23 cellular contexts compared by ENCODE assay signal in genomic region chr17:44633998-44634397, GRCh38. TPM values are rescaled to one million over a fixed set of nuclear protein-coding genes. Genes with fewer than 3 reads are reported as not detected.
DNase-seq lines count a peak whose midpoint lies in the region; ATAC-seq and TF ChIP-seq lines count a peak whose summit lies in the region.
"Had no signal": no experiment of that assay in that cellular context is flagged by ENCODE, and none has a peak within 500 bp of the region (broad histone marks: within the 10 kb centered on the region; RNA-seq: fewer than 3 reads in every experiment).

No MANE protein-coding gene starts in this region.

- H3K27ac Mint-ChIP-seq in GM23338 (no peak overlapping the region), WTC11 (no peak overlapping the region)
- H3K27ac Mint-ChIP-seq: CD14-positive monocyte; CD4-positive, alpha-beta T cell; CD8-positive, alpha-beta memory T cell; HFFc6 had no signal

- 0 out of 3 replicates have a peak, but pooled peaks cover under 1% of the 10 kb centered on the region for H3K9me3 Mint-ChIP-seq in GM23338
- H3K9me3 Mint-ChIP-seq in WTC11: no peaks in the 10 kb centered on the region
- H3K9me3 Mint-ChIP-seq: CD4-positive, alpha-beta T cell; CD8-positive, alpha-beta memory T cell; HFFc6 had no signal

- H3K4me3 ChIP-seq in GM23338: no peak overlapping the region
- H3K4me3 ChIP-seq in testis: no peak overlapping the region
- H3K4me3 ChIP-seq: A549; BLaER1 treated with 17β-estradiol and CSF1 and Interleukin-3, amounts not matched to agents 10 nM and 100 nM had no signal

- no peaks in the 10 kb centered on the region for H3K79me2 ChIP-seq in GM23338 (replicated peaks; ENCODE audit: insufficient read depth)

- no peaks in the 10 kb centered on the region for H3K9me3 ChIP-seq in testis
- H3K9me3 ChIP-seq: A549; BE2C; BLaER1 treated with 17β-estradiol and CSF1 and Interleukin-3, amounts not matched to agents 10 nM and 100 nM had no signal

- H3K4me3 Mint-ChIP-seq in GM23338: no peak overlapping the region
- H3K4me3 Mint-ChIP-seq in WTC11: no peak overlapping the region
- H3K4me3 Mint-ChIP-seq: CD14-positive monocyte; CD4-positive, alpha-beta T cell; CD8-positive, alpha-beta memory T cell; HFFc6 had no signal

- intact Hi-C loops in testis (cut with DNase I; ENCODE audit: low total_unique reads): no loop called here

- H3K36me3 Mint-ChIP-seq in GM23338 (ENCODE audit: low read depth) (no peaks in the 10 kb centered on the region), WTC11 (no peaks in the 10 kb centered on the region)
- H3K36me3 Mint-ChIP-seq: CD14-positive monocyte; CD8-positive, alpha-beta memory T cell had no signal

- no peak overlapping the region for H3K4me2 ChIP-seq in GM23338
- H3K4me2 ChIP-seq: A549; BLaER1 treated with 17β-estradiol and CSF1 and Interleukin-3, amounts not matched to agents 10 nM and 100 nM had no signal

- no peak overlapping the region for H2AFZ ChIP-seq in GM23338

- peaks cover 3% of the 10 kb centered on the region; the same call in 1 of the 2 replicates for H3K4me1 ChIP-seq in GM23338 (ENCODE audit: insufficient read depth)
- H3K4me1 ChIP-seq in testis: no peaks in the 10 kb centered on the region
- H3K4me1 ChIP-seq: BE2C had no signal

- 88 to 89% methylated on average over 8 of the region's 8 CpGs for WGBS in testis, 2 donors

- H3K4me1 Mint-ChIP-seq in GM23338: peaks cover 3% of the 10 kb centered on the region; the same call in 2 of the 3 replicates
- H3K4me1 Mint-ChIP-seq in WTC11: peaks cover 10% of the 10 kb centered on the region
- H3K4me1 Mint-ChIP-seq: CD8-positive, alpha-beta memory T cell had no signal

- H3F3A ChIP-seq in GM23338 (replicated peaks; ENCODE audit: low read depth): 0 out of 2 replicates have a peak, but pooled peaks cover 4% of the 10 kb centered on the region

- DNase-seq in GM23338 (ENCODE audit: low spot score): peak; percentile 25
- DNase-seq in WTC11 (ENCODE audit: low spot score): no peak
- DNase-seq in mesenteric fat pad (ENCODE audit: low spot score): peak; percentile 3
- no peak for DNase-seq in testis
- DNase-seq: 8988T; ACHN; AML-193; BE2C; CD4-positive, alpha-beta T cell; CD8-positive, alpha-beta memory T cell; DMS 273 treated with DMSO at 0.1 percent for 48 hours; DMS53; DMS79 treated with DMSO at 0.1 percent for 48 hours; GF-D8; H7; HFFc6 had no signal

- ATAC-seq in GM23338 (peak; percentile 34; the same call in 2 of the 3 replicates), WTC11 (peak; percentile 32; the same call in 1 of the 2 replicates), HG02938 (IDR thresholded peaks at IDR 0.05; ENCODE audit: unreplicated experiment) (no peak), HG03280 (IDR thresholded peaks at IDR 0.05; ENCODE audit: unreplicated experiment) (no peak), HG03095 (IDR thresholded peaks at IDR 0.05; ENCODE audit: unreplicated experiment) (no peak)
- ATAC-seq: A549 had no signal

- POLR2A ChIA-PET in WTC11 (lab: Charles Lee): no interaction called here

- peaks cover 4% of the 10 kb centered on the region for H3K27me3 Mint-ChIP-seq in GM23338 (ENCODE audit: insufficient read depth, low read depth, poor library complexity)
- H3K27me3 Mint-ChIP-seq in WTC11 (ENCODE audit: low read depth): peaks cover 4% of the 10 kb centered on the region; the same call in 1 of the 2 replicates

- H4K20me1 ChIP-seq in GM23338 (replicated peaks; ENCODE audit: insufficient read depth): no peaks in the 10 kb centered on the region
- H4K20me1 ChIP-seq: BLaER1 treated with 17β-estradiol and CSF1 and Interleukin-3, amounts not matched to agents 10 nM and 100 nM had no signal

- no peak overlapping the region for H3K27ac ChIP-seq in GM23338 (ENCODE audit: low read depth)
- no peak overlapping the region for H3K27ac ChIP-seq in testis
- H3K27ac ChIP-seq: BLaER1 treated with 17β-estradiol and CSF1 and Interleukin-3, amounts not matched to agents 10 nM and 100 nM had no signal

- TF ChIP-seq POLR2A in testis (IDR thresholded peaks at IDR 0.05): no peak

- H3K9me2 ChIP-seq in GM23338 (ENCODE audit: insufficient read depth): no peaks in the 10 kb centered on the region

- H3K27me3 ChIP-seq in GM23338 (ENCODE audit: insufficient read depth): no peaks in the 10 kb centered on the region
- H3K27me3 ChIP-seq in testis: no peaks in the 10 kb centered on the region
- H3K27me3 ChIP-seq: BE2C; BLaER1 treated with 17β-estradiol and CSF1 and Interleukin-3, amounts not matched to agents 10 nM and 100 nM had no signal

- CTCF ChIA-PET in WTC11 (lab: Charles Lee): interaction anchor here (1.9 to 2.4 kb wide), 2 partner anchors 98 to 100 kb away, joined by 7 to 8 read pairs; no protein-coding TSS in a partner anchor

- TF ChIP-seq CTCF in GM23338 (conservative IDR thresholded peaks at IDR 0.05; ENCODE audit: low read depth in 2 of 2) (no peak), WTC11 (IDR thresholded peaks at IDR 0.05) (no peak), testis (IDR thresholded peaks at IDR 0.05) (no peak)

- no peaks in the 10 kb centered on the region for H3K36me3 ChIP-seq in GM23338 (ENCODE audit: insufficient read depth)
- no peaks in the 10 kb centered on the region for H3K36me3 ChIP-seq in testis (ENCODE audit: low read depth, missing control alignments)
- H3K36me3 ChIP-seq: BE2C; BLaER1 treated with 17β-estradiol and CSF1 and Interleukin-3, amounts not matched to agents 10 nM and 100 nM had no signal

TF ChIP-seq in GM23338, 12 proteins besides CTCF, POLR2A, EP300 and RAD21 (continues in another document):
- TF ChIP-seq STAT1 (IDR thresholded peaks at IDR 0.05; ENCODE audit: unreplicated experiment): no peak
- TF ChIP-seq POLR2AphosphoS5 (IDR thresholded peaks at IDR 0.05; ENCODE audit: low read depth): no peak
- TF ChIP-seq REST (IDR thresholded peaks at IDR 0.05; ENCODE audit: unreplicated experiment): no peak

TF ChIP-seq in WTC11, 78 proteins besides CTCF, POLR2A, EP300 and RAD21:
- TF ChIP-seq ZNF121 (CRISPR knock-in tag; IDR thresholded peaks at IDR 0.05) (peak; percentile 95), SMAD3 (CRISPR knock-in tag; IDR thresholded peaks at IDR 0.05; ENCODE audit: borderline replicate concordance) (no peak), SMAD4 (CRISPR knock-in tag; IDR thresholded peaks at IDR 0.05) (no peak), FOXP1 (CRISPR knock-in tag; IDR thresholded peaks at IDR 0.05; ENCODE audit: borderline replicate concordance) (no peak), RORB (CRISPR knock-in tag; IDR thresholded peaks at IDR 0.05) (no peak), ZMAT4 (CRISPR knock-in tag; IDR thresholded peaks at IDR 0.05) (no peak)
- TF ChIP-seq, protein P1, sequence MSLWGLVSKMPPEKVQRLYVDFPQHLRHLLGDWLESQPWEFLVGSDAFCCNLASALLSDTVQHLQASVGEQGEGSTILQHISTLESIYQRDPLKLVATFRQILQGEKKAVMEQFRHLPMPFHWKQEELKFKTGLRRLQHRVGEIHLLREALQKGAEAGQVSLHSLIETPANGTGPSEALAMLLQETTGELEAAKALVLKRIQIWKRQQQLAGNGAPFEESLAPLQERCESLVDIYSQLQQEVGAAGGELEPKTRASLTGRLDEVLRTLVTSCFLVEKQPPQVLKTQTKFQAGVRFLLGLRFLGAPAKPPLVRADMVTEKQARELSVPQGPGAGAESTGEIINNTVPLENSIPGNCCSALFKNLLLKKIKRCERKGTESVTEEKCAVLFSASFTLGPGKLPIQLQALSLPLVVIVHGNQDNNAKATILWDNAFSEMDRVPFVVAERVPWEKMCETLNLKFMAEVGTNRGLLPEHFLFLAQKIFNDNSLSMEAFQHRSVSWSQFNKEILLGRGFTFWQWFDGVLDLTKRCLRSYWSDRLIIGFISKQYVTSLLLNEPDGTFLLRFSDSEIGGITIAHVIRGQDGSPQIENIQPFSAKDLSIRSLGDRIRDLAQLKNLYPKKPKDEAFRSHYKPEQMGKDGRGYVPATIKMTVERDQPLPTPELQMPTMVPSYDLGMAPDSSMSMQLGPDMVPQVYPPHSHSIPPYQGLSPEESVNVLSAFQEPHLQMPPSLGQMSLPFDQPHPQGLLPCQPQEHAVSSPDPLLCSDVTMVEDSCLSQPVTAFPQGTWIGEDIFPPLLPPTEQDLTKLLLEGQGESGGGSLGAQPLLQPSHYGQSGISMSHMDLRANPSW (CRISPR knock-in tag; conservative IDR thresholded peaks at IDR 0.05; ENCODE audit: low read depth): no peak

RNA-seq across cellular contexts. Expression of gene MEIOC, which starts 22.3 kb away (rescaled TPM):
- 17.2 and 23.8 TPM in 2 replicates for total RNA-seq in GM23338 (2014; rRNA removed; shearing (Covaris generic))
- polyA plus RNA-seq in GM23338 (2016; fragmentation: Nextera tagmentation; extraction: Ambion mirVana): 2.1 and 3.2 TPM in 2 replicates
- 4.4 to 8.3 TPM (median 5.0 TPM) in 3 replicates for total RNA-seq in WTC11 (2021)
- total RNA-seq in mesenteric fat pad: not detected
- total RNA-seq in testis: 100 to 1,000 TPM in 1 of 2 donors, 10 to 100 TPM in 1; 85.0 to 128 TPM
- 58.2 TPM for polyA plus RNA-seq in testis (ENCODE audit: insufficient read depth, low read depth, low replicate concordance)
- total RNA-seq: G401 had no signal

RNA-seq across cellular contexts. Expression of gene CCDC43, which starts 55.6 kb away (rescaled TPM):
- 29.8 and 35.2 TPM in 2 replicates for total RNA-seq in GM23338 (2014; rRNA removed; shearing (Covaris generic))
- polyA plus RNA-seq in GM23338 (2016; fragmentation: Nextera tagmentation; extraction: Ambion mirVana) (44.5 and 55.3 TPM in 2 replicates), testis (ENCODE audit: insufficient read depth, low read depth, low replicate concordance) (18.6 TPM)
- total RNA-seq in WTC11 (2021) (32.4 to 37.9 TPM (median 32.6 TPM) in 3 replicates), mesenteric fat pad (16.5 TPM), testis (10 to 100 TPM; 20.8 to 27.9 TPM)

Comparison
In these comparisons a context has a peak if more than half of its experiments do, and no peak if none do; other contexts are left out.
1. ATAC-seq: peak in GM23338 (single experiment) and WTC11 (single experiment); none in HG02938 (single experiment), HG03280 (single experiment) and HG03095 (single experiment).
2. DNase-seq: peak in GM23338 (single experiment) and mesenteric fat pad (single experiment); none in WTC11 (single experiment) and testis (single experiment).